Comparison of ENCODE assay signal across 15 cellular contexts in genomic region chr2:128783896-128784295, GRCh38.
"Had no signal": no experiment of that assay in that cellular context is flagged by ENCODE, and none has a peak within 500 bp of the region (broad histone marks: within the 10 kb centered on the region; RNA-seq: fewer than 3 reads in every experiment).

No MANE protein-coding gene starts in this region.

- H3K27ac Mint-ChIP-seq: activated naive CD4-positive, alpha-beta T cell treated with anti-CD3 and anti-CD28 coated beads, Interleukin-2, amount 10 ng/mL, durations not matched to agents 7 days and 5 days; stimulated activated naive B cell treated with anti-CD40 and anti-IgM and Interleukin-4, amounts not matched to agents 10 μg/mL and 1 μg/mL and 100 μg/mL, for 72 hours had no signal

- DNase-seq: activated CD4-positive, alpha-beta T cell treated with anti-CD3 and anti-CD28 coated beads, Interleukin-2, amount 50 U/mL, for 1 hour; activated CD4-positive, CD25-positive, alpha-beta regulatory T cell; activated naive CD4-positive, alpha-beta T cell treated with anti-CD3 and anti-CD28 coated beads, Interleukin-2, amount 10 ng/mL, durations not matched to agents 7 days and 5 days; activated T-cell treated with anti-CD3 and anti-CD28 coated beads for 4 hours; glutamatergic neuron; left ventricle myocardium superior; stimulated activated CD4-positive, alpha-beta T cell treated with anti-CD3 and anti-CD28 coated beads, Interleukin-2, amount 100 ng/mL, for 48 hours; stimulated activated naive B cell treated with anti-CD40 and anti-IgM and Interleukin-4, amounts not matched to agents 10 μg/mL and 1 μg/mL and 100 μg/mL, for 72 hours; SW 1271; thyroid gland; uterus had no signal

- H3K27me3 Mint-ChIP-seq: activated naive CD4-positive, alpha-beta T cell treated with anti-CD3 and anti-CD28 coated beads, Interleukin-2, amount 10 ng/mL, durations not matched to agents 7 days and 5 days had no signal

- H3K36me3 ChIP-seq: cardiac muscle cell, pancreas, thyroid gland, uterus had no signal

- H3K27ac ChIP-seq: cardiac muscle cell, pancreas, thyroid gland, uterus had no signal

- H3K4me3 ChIP-seq: cardiac muscle cell, pancreas, thyroid gland, uterus had no signal

- FAIRE-seq: pancreas had no signal

- H3K9me3 ChIP-seq: pancreas, thyroid gland, uterus had no signal

- H3K4me1 Mint-ChIP-seq: activated naive CD4-positive, alpha-beta T cell treated with anti-CD3 and anti-CD28 coated beads, Interleukin-2, amount 10 ng/mL, durations not matched to agents 7 days and 5 days; stimulated activated naive B cell treated with anti-CD40 and anti-IgM and Interleukin-4, amounts not matched to agents 10 μg/mL and 1 μg/mL and 100 μg/mL, for 72 hours had no signal

- H3K4me3 Mint-ChIP-seq: activated naive CD4-positive, alpha-beta T cell treated with anti-CD3 and anti-CD28 coated beads, Interleukin-2, amount 10 ng/mL, durations not matched to agents 7 days and 5 days; neural crest cell; stimulated activated naive B cell treated with anti-CD40 and anti-IgM and Interleukin-4, amounts not matched to agents 10 μg/mL and 1 μg/mL and 100 μg/mL, for 72 hours had no signal

- ATAC-seq: esophagus mucosa; left ventricle myocardium superior; pancreas; stimulated activated naive B cell treated with anti-CD40 and anti-IgM and Interleukin-4, amounts not matched to agents 10 μg/mL and 1 μg/mL and 100 μg/mL, for 72 hours had no signal

- H3K27me3 ChIP-seq: cardiac muscle cell, pancreas, thyroid gland, uterus had no signal

- H3K36me3 Mint-ChIP-seq: activated naive CD4-positive, alpha-beta T cell treated with anti-CD3 and anti-CD28 coated beads, Interleukin-2, amount 10 ng/mL, durations not matched to agents 7 days and 5 days; stimulated activated naive B cell treated with anti-CD40 and anti-IgM and Interleukin-4, amounts not matched to agents 10 μg/mL and 1 μg/mL and 100 μg/mL, for 72 hours had no signal

- H3K4me1 ChIP-seq: pancreas, thyroid gland, uterus had no signal
